In the genomic region with DNA sequence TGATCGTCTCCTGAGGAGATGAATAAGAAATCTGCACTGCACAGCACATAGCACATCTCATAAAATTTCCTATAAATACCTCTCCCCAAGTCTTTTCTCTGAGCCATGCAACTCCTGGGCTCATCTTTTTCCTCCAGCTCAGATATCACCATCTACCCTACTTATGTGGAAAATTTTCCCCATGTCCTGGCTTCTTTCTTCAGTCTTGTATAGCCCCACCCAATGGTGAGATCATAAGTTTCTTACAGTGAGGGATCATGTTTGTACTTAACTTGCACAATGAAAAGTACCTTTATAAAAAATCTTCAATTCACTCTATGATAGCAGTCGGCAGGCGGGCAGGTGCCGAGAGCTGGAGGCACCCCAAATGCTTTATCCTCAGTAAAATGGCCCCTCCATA, we compare ENCODE assay signal across 21 cellular contexts.
"Had no signal": no experiment of that assay in that cellular context is flagged by ENCODE, and none has a peak within 500 bp of the region (broad histone marks: within the 10 kb centered on the region; RNA-seq: fewer than 3 reads in every experiment).

No MANE protein-coding gene starts in this region.

- H3K27me3 ChIP-seq: esophagus squamous epithelium, right atrium auricular region, tibial artery had no signal

- H3K9me3 Mint-ChIP-seq: dendritic cell treated with granulocyte-macrophage colony-stimulating factor and Interleukin-4, amounts not matched to agents 40 ng/mL and 50 ng/mL, for 4 days; neural crest cell had no signal

- H3K4me3 Mint-ChIP-seq: dendritic cell treated with granulocyte-macrophage colony-stimulating factor and Interleukin-4, amounts not matched to agents 40 ng/mL and 50 ng/mL, for 4 days; naive B cell; neural crest cell had no signal

- ATAC-seq: left ventricle myocardium superior; stimulated activated naive CD8-positive, alpha-beta T cell treated with anti-CD3 and anti-CD28 coated beads, Interleukin-15, Interleukin-2, amounts not matched to agents 100 U/mL and 50 U/mL, for 24 hours had no signal

- FAIRE-seq: frontal cortex, urothelium cell line had no signal

- H3K36me3 Mint-ChIP-seq: naive B cell had no signal

- H3K27ac Mint-ChIP-seq: dendritic cell treated with granulocyte-macrophage colony-stimulating factor and Interleukin-4, amounts not matched to agents 40 ng/mL and 50 ng/mL, for 4 days had no signal

- H3K36me3 ChIP-seq: esophagus squamous epithelium, right atrium auricular region, tibial artery had no signal

- H3K4me1 Mint-ChIP-seq: naive B cell, neural crest cell had no signal

- H3K4me3 ChIP-seq: esophagus squamous epithelium, right atrium auricular region, tibial artery had no signal

- DNase-seq: activated CD4-positive, alpha-beta T cell treated with anti-CD3 and anti-CD28 coated beads for 1 hour; activated CD8-positive, alpha-beta memory T cell treated with anti-CD3 and anti-CD28 coated beads for 24 hours; activated CD8-positive, alpha-beta memory T cell treated with anti-CD3 and anti-CD28 coated beads, Interleukin-2, amount 50 U/mL, for 48 hours; activated effector memory CD4-positive, alpha-beta T cell treated with anti-CD3 and anti-CD28 coated beads, Interleukin-2, amount 50 U/mL, for 16 hours; activated naive CD4-positive, alpha-beta T cell treated with anti-CD3 and anti-CD28 coated beads, Interleukin-2, amount 50 U/mL, for 16 hours; activated T-cell treated with anti-CD3 and anti-CD28 coated beads, Interleukin-2, amount 50 U/mL, for 48 hours; effector CD8-positive, alpha-beta T cell; esophagus squamous epithelium; left ventricle myocardium superior; naive B cell; stimulated activated CD4-positive, alpha-beta T cell treated with anti-CD3 and anti-CD28 coated beads, Interleukin-12 subunit alpha, Interleukin-12 subunit beta, amount 100 ng/mL, for 4 hours; stimulated activated CD4-positive, alpha-beta T cell treated with anti-CD3 and anti-CD28 coated beads, Interleukin-1b, Interleukin-23, amount 100 ng/mL, for 48 hours; stimulated activated naive CD8-positive, alpha-beta T cell treated with anti-CD3 and anti-CD28 coated beads, Interleukin-15, Interleukin-2, amounts not matched to agents 100 U/mL and 50 U/mL, for 24 hours; substantia nigra; T-helper 2 cell; tibial artery had no signal
